Comparison of ENCODE assay signal across 12 cellular contexts in genomic region chr7:85734823-85735222, GRCh38.
"Had no signal": no experiment of that assay in that cellular context is flagged by ENCODE, and none has a peak within 500 bp of the region (broad histone marks: within the 10 kb centered on the region; RNA-seq: fewer than 3 reads in every experiment).

No MANE protein-coding gene starts in this region.

- ATAC-seq: activated T-cell treated with anti-CD3 and anti-CD28 coated beads, Interleukin-2, amount 50 U/mL, for 72 hours; naive thymus-derived CD4-positive, alpha-beta T cell; right lobe of liver; stimulated activated naive CD8-positive, alpha-beta T cell treated with anti-CD3 and anti-CD28 coated beads, Interleukin-15, amount 100 ng/mL, for 72 hours had no signal

- DNase-seq: activated CD4-positive, alpha-beta T cell treated with anti-CD3 and anti-CD28 coated beads, Interleukin-2, amount 50 U/mL, for 4 hours; activated naive CD4-positive, alpha-beta T cell treated with anti-CD3 and anti-CD28 coated beads, Interleukin-2, amount 50 U/mL, for 16 hours; activated T-cell treated with anti-CD3 and anti-CD28 coated beads, Interleukin-2, amount 50 U/mL, for 72 hours; effector CD8-positive, alpha-beta T cell; mesendoderm; naive thymus-derived CD4-positive, alpha-beta T cell; ovary; right lobe of liver; stimulated activated CD4-positive, alpha-beta T cell treated with anti-CD3 and anti-CD28 coated beads, Interleukin-4, amount 100 ng/mL, for 1 hour; stimulated activated naive CD8-positive, alpha-beta T cell treated with anti-CD3 and anti-CD28 coated beads, Interleukin-15, amount 100 ng/mL, for 72 hours; trophoblast cell; WERI-Rb-1 had no signal
